In genomic region chr11:2204361-2205213, GRCh38 we compare ENCODE assay signal across 3 cellular contexts.
TF ChIP-seq lines count a peak whose summit lies in the region.

No MANE protein-coding gene starts in this region.

TF ChIP-seq in SK-N-SH, 30 proteins besides CTCF, POLR2A, EP300 and RAD21:
- TF ChIP-seq USF2 (IDR thresholded peaks at IDR 0.05; ENCODE audit: borderline replicate concordance, low read depth, low read length) = no peak
- no peak for TF ChIP-seq RXRA (IDR thresholded peaks at IDR 0.05; ENCODE audit: borderline replicate concordance, low read depth)
- TF ChIP-seq GABPA (IDR thresholded peaks at IDR 0.05; ENCODE audit: low read depth) = no peak
- no peak for TF ChIP-seq EZH2phosphoT487 (IDR thresholded peaks at IDR 0.05; ENCODE audit: borderline replicate concordance, low read depth)
- TF ChIP-seq PBX3 (IDR thresholded peaks at IDR 0.05) = no peak
- no peak for TF ChIP-seq NRF1 (IDR thresholded peaks at IDR 0.05; ENCODE audit: low read depth, low read length)
- TF ChIP-seq RCOR1 (IDR thresholded peaks at IDR 0.05; ENCODE audit: low read length) = no peak
- TF ChIP-seq USF1 (IDR thresholded peaks at IDR 0.05; ENCODE audit: borderline replicate concordance, low read depth) = no peak
- TF ChIP-seq TEAD4 (IDR thresholded peaks at IDR 0.05; ENCODE audit: borderline replicate concordance, insufficient read depth) = no peak
- TF ChIP-seq FOXM1 (IDR thresholded peaks at IDR 0.05; ENCODE audit: low read depth) = no peak
- TF ChIP-seq TAF1 (IDR thresholded peaks at IDR 0.05; ENCODE audit: borderline replicate concordance, low read depth, low read length) = no peak
- no peak for TF ChIP-seq MEF2A (IDR thresholded peaks at IDR 0.05; ENCODE audit: borderline replicate concordance, low read depth)
- no peak for TF ChIP-seq TCF12 (IDR thresholded peaks at IDR 0.05)
- no peak for TF ChIP-seq FOXJ3 (CRISPR knock-in tag; IDR thresholded peaks at IDR 0.05)
TF ChIP-seq in SK-N-SH: peak in this region for 0.

TF ChIP-seq in SK-N-SH treated with all-trans-retinoic acid at 6 μM for 48 hours, 23 proteins besides CTCF, POLR2A, EP300 and RAD21:
- TF ChIP-seq BACH2 (CRISPR knock-in tag; IDR thresholded peaks at IDR 0.05; ENCODE audit: borderline replicate concordance) (no peak), CSDC2 (CRISPR knock-in tag; IDR thresholded peaks at IDR 0.05) (no peak), OSR1 (CRISPR knock-in tag; IDR thresholded peaks at IDR 0.05) (no peak), ZNF70 (CRISPR knock-in tag; IDR thresholded peaks at IDR 0.05) (no peak), SNAI2 (CRISPR knock-in tag; IDR thresholded peaks at IDR 0.05) (no peak), TSHZ2 (CRISPR knock-in tag; IDR thresholded peaks at IDR 0.05) (no peak)
TF ChIP-seq in SK-N-SH treated with all-trans-retinoic acid at 6 μM for 48 hours: peak in this region for 0.

TF ChIP-seq in H1, 55 proteins besides CTCF, POLR2A, EP300 and RAD21:
- TF ChIP-seq RBBP5 (IDR thresholded peaks at IDR 0.05; ENCODE audit: borderline replicate concordance, low read depth, low read length) (no peak), SUZ12 (IDR thresholded peaks at IDR 0.05; ENCODE audit: low read length) (no peak), GTF2F1 (IDR thresholded peaks at IDR 0.05; ENCODE audit: borderline replicate concordance, low read depth, low read length) (no peak), ASH2L (IDR thresholded peaks at IDR 0.05; ENCODE audit: low read length) (no peak), TBP (IDR thresholded peaks at IDR 0.05; ENCODE audit: low read depth, low read length) (no peak), BACH1 (IDR thresholded peaks at IDR 0.05; ENCODE audit: low read length) (no peak), NANOG (IDR thresholded peaks at IDR 0.05; ENCODE audit: insufficient read depth, low read depth, low read length, poor library complexity, severe bottlenecking) (no peak), NRF1 (IDR thresholded peaks at IDR 0.05; ENCODE audit: low read depth, low read length) (no peak), ATF3 (IDR thresholded peaks at IDR 0.05; ENCODE audit: insufficient read depth, low read depth, low read length) (no peak), CHD7 (IDR thresholded peaks at IDR 0.05; ENCODE audit: insufficient replicate concordance, low read length) (no peak), EZH2 (IDR thresholded peaks at IDR 0.05; ENCODE audit: low read depth, low read length, severe bottlenecking) (no peak), POLR2AphosphoS5 (IDR thresholded peaks at IDR 0.05; ENCODE audit: low read depth, low read length) (no peak), EGR1 (IDR thresholded peaks at IDR 0.05; ENCODE audit: borderline replicate concordance, low read depth, low read length) (no peak), POU5F1 (IDR thresholded peaks at IDR 0.05; ENCODE audit: low read depth, low read length) (no peak)
